ENCODE assay signal across 2 cellular contexts in genomic region chr2:61469424-61470121, GRCh38.
A peak's percentile ranks its signal among the peaks of the same experiment; 100 is the strongest.
TF ChIP-seq lines count a peak whose summit lies in the region.

No MANE protein-coding gene starts in this region.

TF ChIP-seq in HCT116, 20 proteins besides CTCF, POLR2A, EP300 and RAD21 (continued from another document):
- TF ChIP-seq ZBTB33 (IDR thresholded peaks at IDR 0.05; ENCODE audit: extremely low read depth, insufficient replicate concordance, low read length) (no peak), FOSL1 (IDR thresholded peaks at IDR 0.05; ENCODE audit: low read depth) (no peak), CEBPB (IDR thresholded peaks at IDR 0.05; ENCODE audit: low read depth) (no peak), TCF7L2 (IDR thresholded peaks at IDR 0.05; ENCODE audit: borderline replicate concordance, extremely low read depth, insufficient read depth, insufficient read length) (no peak), EZH2 (IDR thresholded peaks at IDR 0.05) (no peak), EGR1 (IDR thresholded peaks at IDR 0.05; ENCODE audit: low read depth) (no peak), ZNF274 (IDR thresholded peaks at IDR 0.05; ENCODE audit: low read depth, low read length) (no peak), ATF3 (IDR thresholded peaks at IDR 0.05) (no peak), MAX (IDR thresholded peaks at IDR 0.05) (no peak), POLR2AphosphoS5 (IDR thresholded peaks at IDR 0.05; ENCODE audit: low read depth, low read length) (no peak), ELF1 (IDR thresholded peaks at IDR 0.05; ENCODE audit: borderline replicate concordance, low read depth) (no peak), ZFX (IDR thresholded peaks at IDR 0.05) (no peak), YY1 (IDR thresholded peaks at IDR 0.05; ENCODE audit: extremely low read depth, insufficient replicate concordance, low read depth, low read length) (no peak), EZH2phosphoT487 (IDR thresholded peaks at IDR 0.05; ENCODE audit: borderline replicate concordance) (no peak), SIN3A (IDR thresholded peaks at IDR 0.05; ENCODE audit: low read depth) (no peak), REST (IDR thresholded peaks at IDR 0.05; ENCODE audit: low read depth) (no peak)

TF ChIP-seq in HepG2, 621 proteins besides CTCF, POLR2A, EP300 and RAD21 (continued from another document and continues in another):
- TF ChIP-seq ZSCAN22 (CRISPR knock-in tag; IDR thresholded peaks at IDR 0.05): no peak
- no peak for TF ChIP-seq GLMP (CRISPR knock-in tag; IDR thresholded peaks at IDR 0.05; ENCODE audit: borderline replicate concordance)
- no peak for TF ChIP-seq RERE (CRISPR knock-in tag; IDR thresholded peaks at IDR 0.05; ENCODE audit: low read depth)
- no peak for TF ChIP-seq MXI1 (IDR thresholded peaks at IDR 0.05; ENCODE audit: borderline replicate concordance, low read depth, low read length)
- no peak for TF ChIP-seq FOSL2 (CRISPR knock-in tag; IDR thresholded peaks at IDR 0.05)
- TF ChIP-seq ZSCAN29 (CRISPR knock-in tag; conservative IDR thresholded peaks at IDR 0.05): no peak
- no peak for TF ChIP-seq MYPOP (CRISPR knock-in tag; IDR thresholded peaks at IDR 0.05)
- TF ChIP-seq MEIS2 (CRISPR knock-in tag; IDR thresholded peaks at IDR 0.05): no peak
- TF ChIP-seq ATM (IDR thresholded peaks at IDR 0.05; ENCODE audit: borderline replicate concordance): no peak
- TF ChIP-seq GABPA (IDR thresholded peaks at IDR 0.05; ENCODE audit: low read depth, low read length): no peak
- no peak for TF ChIP-seq GABPA (CRISPR knock-in tag; IDR thresholded peaks at IDR 0.05; ENCODE audit: low read depth)
- 0 out of 2 replicates have a peak, but pooled peaks have one; percentile 18 for TF ChIP-seq KMT2B (CRISPR knock-in tag; IDR thresholded peaks at IDR 0.05)
- no peak for TF ChIP-seq CEBPZ (IDR thresholded peaks at IDR 0.05; ENCODE audit: low read length)
- no peak for TF ChIP-seq FOXC1 (CRISPR knock-in tag; IDR thresholded peaks at IDR 0.05; ENCODE audit: borderline replicate concordance)
- no peak for TF ChIP-seq ZNF121 (CRISPR knock-in tag; IDR thresholded peaks at IDR 0.05)
- no peak for TF ChIP-seq FOXP4 (CRISPR knock-in tag; IDR thresholded peaks at IDR 0.05)
- no peak for TF ChIP-seq ZNF7 (CRISPR knock-in tag; IDR thresholded peaks at IDR 0.05)
- TF ChIP-seq ZFX (CRISPR knock-in tag; IDR thresholded peaks at IDR 0.05; ENCODE audit: low read depth): no peak; the same call in 1 of the 2 replicates
- no peak for TF ChIP-seq ZNF724P (CRISPR knock-in tag; IDR thresholded peaks at IDR 0.05; ENCODE audit: borderline replicate concordance)
- no peak for TF ChIP-seq ZNF710 (CRISPR knock-in tag; IDR thresholded peaks at IDR 0.05; ENCODE audit: borderline replicate concordance)
- TF ChIP-seq DPF2 (CRISPR knock-in tag; IDR thresholded peaks at IDR 0.05; ENCODE audit: borderline replicate concordance, low read depth): no peak
- 0 out of 2 replicates have a peak, but pooled peaks have one; percentile 23 for TF ChIP-seq SIX1 (CRISPR knock-in tag; IDR thresholded peaks at IDR 0.05; ENCODE audit: borderline replicate concordance)
- TF ChIP-seq ZNF235 (CRISPR knock-in tag; IDR thresholded peaks at IDR 0.05; ENCODE audit: borderline replicate concordance): no peak
- TF ChIP-seq ZNF280D (CRISPR knock-in tag; IDR thresholded peaks at IDR 0.05): no peak
- TF ChIP-seq SOX5 (CRISPR knock-in tag; IDR thresholded peaks at IDR 0.05; ENCODE audit: borderline replicate concordance): no peak
- 0 out of 2 replicates have a peak, but pooled peaks have one; percentile 45 for TF ChIP-seq SMYD3 (CRISPR knock-in tag; IDR thresholded peaks at IDR 0.05)
- TF ChIP-seq ATF4 (CRISPR knock-in tag; IDR thresholded peaks at IDR 0.05): peak in 1 of 2 experiments; percentile 10; a peak in 1 of 4 replicates
- peak; percentile 40; the same call in 1 of the 2 replicates for TF ChIP-seq SP140L (CRISPR knock-in tag; IDR thresholded peaks at IDR 0.05; ENCODE audit: borderline replicate concordance)
